ENCODE assay signal across 17 cellular contexts in genomic region chr5:98786178-98786853, GRCh38. TPM values are rescaled to one million over a fixed set of nuclear protein-coding genes. Genes with fewer than 3 reads are reported as not detected.
DNase-seq lines count a peak whose midpoint lies in the region; ATAC-seq and TF ChIP-seq lines count a peak whose summit lies in the region.
"Had no signal": no experiment of that assay in that cellular context is flagged by ENCODE, and none has a peak within 500 bp of the region (broad histone marks: within the 10 kb centered on the region; RNA-seq: fewer than 3 reads in every experiment).

No MANE protein-coding gene starts in this region.

- H3K27ac ChIP-seq in trophoblast cell (ENCODE audit: low read depth, low read length), result no peak overlapping the region
- H3K27ac ChIP-seq: neutrophil had no signal

- no peak for ATAC-seq in GM19455 (IDR thresholded peaks at IDR 0.05; ENCODE audit: unreplicated experiment)

- no peak overlapping the region for H4K91ac ChIP-seq in trophoblast cell (ENCODE audit: low read depth, low read length)

- H2BK12ac ChIP-seq in trophoblast cell (ENCODE audit: low read length), result no peak overlapping the region

- H3K27me3 Mint-ChIP-seq in Calu3 (ENCODE audit: unreplicated experiment), result no peaks in the 10 kb centered on the region
- no peaks in the 10 kb centered on the region for H3K27me3 Mint-ChIP-seq in activated naive CD4-positive, alpha-beta T cell treated with anti-CD3 and anti-CD28 coated beads for 36 hours (ENCODE audit: low read depth)

- no peak overlapping the region for H3K4me2 ChIP-seq in trophoblast cell (ENCODE audit: low read length)

- DNase-seq in Calu3 (no peak), adipocyte (ENCODE audit: low read depth) (peak; percentile 71), fibroblast of pulmonary artery (ENCODE audit: low read depth) (peak; percentile 36), trophoblast cell (no peak), T-helper 2 cell (no peak), NK-92 (lab: John Stamatoyannopoulos, UW; ENCODE audit: unreplicated experiment) (no peak)
- no peak for DNase-seq in activated naive CD4-positive, alpha-beta T cell treated with anti-CD3 and anti-CD28 coated beads for 36 hours
- DNase-seq: activated CD4-positive, alpha-beta T cell treated with anti-CD3 and anti-CD28 coated beads, Interleukin-2, amount 50 U/mL, for 48 hours; activated effector memory CD4-positive, alpha-beta T cell treated with Interleukin-2 at 50 U/mL for 16 hours; central memory CD4-positive, alpha-beta T cell; kidney; NCI-H1092 treated with DMSO at 0.1 percent for 48 hours; NCI-H226; stimulated activated CD8-positive, alpha-beta memory T cell treated with anti-CD3 and anti-CD28 coated beads, Interleukin-4, amount 100 ng/mL, for 48 hours; T1000 had no signal

- H3K4me3 ChIP-seq in adipocyte (ENCODE audit: low read length) (peak overlapping the region; percentile 31), fibroblast of pulmonary artery (replicated peaks; ENCODE audit: low read depth, low read length) (no peak overlapping the region), trophoblast cell (ENCODE audit: low read depth, low read length) (no peak overlapping the region)

- H2BK5ac ChIP-seq in trophoblast cell (ENCODE audit: low read depth, low read length, poor library complexity), result no peak overlapping the region

- peaks cover 39% of the 10 kb centered on the region for H3K4me1 Mint-ChIP-seq in Calu3 (ENCODE audit: low read depth, unreplicated experiment)
- peaks cover 44% of the 10 kb centered on the region for H3K4me1 Mint-ChIP-seq in activated naive CD4-positive, alpha-beta T cell treated with anti-CD3 and anti-CD28 coated beads for 36 hours (ENCODE audit: low read depth)

- H3K27me3 ChIP-seq in adipocyte (replicated peaks; ENCODE audit: control insufficient read depth, insufficient read depth, low read length) (no peaks in the 10 kb centered on the region), trophoblast cell (ENCODE audit: insufficient read depth, low read length) (no peaks in the 10 kb centered on the region)

- H3K18ac ChIP-seq in trophoblast cell (ENCODE audit: low read length), result no peak overlapping the region

- no peak overlapping the region for H3K23ac ChIP-seq in trophoblast cell (ENCODE audit: low read length)

- H4K8ac ChIP-seq in trophoblast cell (ENCODE audit: low read depth, low read length), result no peak overlapping the region

- H2AK5ac ChIP-seq in trophoblast cell (ENCODE audit: low read length), result no peak overlapping the region

- no CpG with 5 or more reads among the region's 4 CpGs for WGBS in trophoblast cell (ENCODE audit: extremely low coverage, insufficient coverage, insufficient read length)

- CTCF ChIA-PET in Calu3 (lab: Charles Lee), result interaction anchor here (1.7 to 2.0 kb wide), 2 partner anchors 8 to 14 kb away, joined by 5 read pairs; no protein-coding TSS in a partner anchor
- CTCF ChIA-PET in activated naive CD4-positive, alpha-beta T cell treated with anti-CD3 and anti-CD28 coated beads for 36 hours (lab: Charles Lee), result interaction anchor here (0.7 to 13.7 kb wide), 3 partner anchors 10 to 1555 kb away, joined by 3 to 155 read pairs (median 13); no protein-coding TSS in a partner anchor

- BruUV-seq in Calu3 (replicated peaks; lab: Mats Ljungman, UMichigan), result no TSS peak

- no peak overlapping the region for H3K14ac ChIP-seq in trophoblast cell (ENCODE audit: low read length)

- H3K4me3 Mint-ChIP-seq in Calu3 (ENCODE audit: low read depth, unreplicated experiment), result peak overlapping the region; percentile 0
- no peak overlapping the region for H3K4me3 Mint-ChIP-seq in activated naive CD4-positive, alpha-beta T cell treated with anti-CD3 and anti-CD28 coated beads for 36 hours

- H3K27ac Mint-ChIP-seq in Calu3 (ENCODE audit: unreplicated experiment), result peak overlapping the region; percentile 23
- no peak overlapping the region for H3K27ac Mint-ChIP-seq in activated naive CD4-positive, alpha-beta T cell treated with anti-CD3 and anti-CD28 coated beads for 36 hours

- H3K79me2 ChIP-seq in trophoblast cell (ENCODE audit: control insufficient read depth, insufficient read depth, low read length, poor library complexity), result no peaks in the 10 kb centered on the region

- H2AFZ ChIP-seq in trophoblast cell (ENCODE audit: insufficient read depth, low read length, poor library complexity), result no peak overlapping the region

- H3K9ac ChIP-seq in adipocyte (ENCODE audit: low read length) (peak overlapping the region; percentile 46), trophoblast cell (ENCODE audit: low read length) (no peak overlapping the region)

- no peaks in the 10 kb centered on the region for H3K9me3 Mint-ChIP-seq in Calu3 (ENCODE audit: low read depth, unreplicated experiment)
- H3K9me3 Mint-ChIP-seq in activated naive CD4-positive, alpha-beta T cell treated with anti-CD3 and anti-CD28 coated beads for 36 hours, result no peaks in the 10 kb centered on the region

- H3K79me1 ChIP-seq in trophoblast cell (ENCODE audit: low read length), result no peaks in the 10 kb centered on the region

- no peak overlapping the region for H4K12ac ChIP-seq in trophoblast cell (ENCODE audit: low read depth, low read length)

- H3K36me3 Mint-ChIP-seq in Calu3 (ENCODE audit: insufficient read depth, unreplicated experiment), result peaks cover 35% of the 10 kb centered on the region
- peaks cover 8% of the 10 kb centered on the region for H3K36me3 Mint-ChIP-seq in activated naive CD4-positive, alpha-beta T cell treated with anti-CD3 and anti-CD28 coated beads for 36 hours (ENCODE audit: low read depth)

- H3K4me1 ChIP-seq in adipocyte (ENCODE audit: control insufficient read depth, insufficient read depth, low read length) (peaks cover 64% of the 10 kb centered on the region), trophoblast cell (ENCODE audit: control insufficient read depth in 1 of 2, insufficient read depth in 2 of 2, low read length in 2 of 2) (no peaks in the 10 kb centered on the region)

- intact Hi-C loops in Calu3 (cut with micrococcal nuclease; ENCODE audit: unreplicated experiment), result no loop called here
- intact Hi-C loops in activated naive CD4-positive, alpha-beta T cell treated with anti-CD3 and anti-CD28 coated beads for 36 hours (cut with micrococcal nuclease), result no loop called here

- peak overlapping the region; percentile 40 for H3K4ac ChIP-seq in trophoblast cell (ENCODE audit: low read depth, low read length)

- TF ChIP-seq CTCF in Calu3 (IDR thresholded peaks at IDR 0.05; ENCODE audit: unreplicated experiment), result no peak
- TF ChIP-seq CTCF in fibroblast of pulmonary artery (IDR thresholded peaks at IDR 0.05; ENCODE audit: low read length, missing control alignments), result no peak

- no peak overlapping the region for H2BK120ac ChIP-seq in trophoblast cell (ENCODE audit: insufficient read depth, low read length, poor library complexity)

- H3K9me3 ChIP-seq in adipocyte (ENCODE audit: control insufficient read depth, low read length) (no peaks in the 10 kb centered on the region), trophoblast cell (ENCODE audit: insufficient read depth, low read depth, low read length) (no peaks in the 10 kb centered on the region)
- H3K9me3 ChIP-seq: neutrophil had no signal

- H3K36me3 ChIP-seq in adipocyte (ENCODE audit: control insufficient read depth, insufficient read depth, low read length, severe bottlenecking) (peaks cover 74% of the 10 kb centered on the region), trophoblast cell (ENCODE audit: control insufficient read depth in 1 of 2, insufficient read depth in 2 of 2, low read length in 2 of 2) (peaks cover 2 to 4% of the 10 kb centered on the region in 2 experiments)
- H3K36me3 ChIP-seq: neutrophil had no signal

RNA-seq across cellular contexts. Expression of gene RGMB, which starts 12.9 kb away (rescaled TPM):
- 34.5 and 35.8 TPM in 2 replicates for total RNA-seq in Calu3 (2022)
- polyA plus RNA-seq in trophoblast cell (2013), result 4.3 and 4.7 TPM in 2 replicates
- 1 to 10 TPM; 5.0 to 5.9 TPM for total RNA-seq in activated naive CD4-positive, alpha-beta T cell treated with anti-CD3 and anti-CD28 coated beads for 36 hours

Comparison
In these comparisons a context has a peak if more than half of its experiments do, and no peak if none do; other contexts are left out.
1. DNase-seq: peak in adipocyte (single experiment) and fibroblast of pulmonary artery (single experiment); none in Calu3 (single experiment), trophoblast cell (0 of 2), T-helper 2 cell (0 of 5), NK-92 (single experiment) and activated naive CD4-positive, alpha-beta T cell treated with anti-CD3 and anti-CD28 coated beads for 36 hours (single experiment).